8 cellular contexts compared by ENCODE assay signal in the genomic region with DNA sequence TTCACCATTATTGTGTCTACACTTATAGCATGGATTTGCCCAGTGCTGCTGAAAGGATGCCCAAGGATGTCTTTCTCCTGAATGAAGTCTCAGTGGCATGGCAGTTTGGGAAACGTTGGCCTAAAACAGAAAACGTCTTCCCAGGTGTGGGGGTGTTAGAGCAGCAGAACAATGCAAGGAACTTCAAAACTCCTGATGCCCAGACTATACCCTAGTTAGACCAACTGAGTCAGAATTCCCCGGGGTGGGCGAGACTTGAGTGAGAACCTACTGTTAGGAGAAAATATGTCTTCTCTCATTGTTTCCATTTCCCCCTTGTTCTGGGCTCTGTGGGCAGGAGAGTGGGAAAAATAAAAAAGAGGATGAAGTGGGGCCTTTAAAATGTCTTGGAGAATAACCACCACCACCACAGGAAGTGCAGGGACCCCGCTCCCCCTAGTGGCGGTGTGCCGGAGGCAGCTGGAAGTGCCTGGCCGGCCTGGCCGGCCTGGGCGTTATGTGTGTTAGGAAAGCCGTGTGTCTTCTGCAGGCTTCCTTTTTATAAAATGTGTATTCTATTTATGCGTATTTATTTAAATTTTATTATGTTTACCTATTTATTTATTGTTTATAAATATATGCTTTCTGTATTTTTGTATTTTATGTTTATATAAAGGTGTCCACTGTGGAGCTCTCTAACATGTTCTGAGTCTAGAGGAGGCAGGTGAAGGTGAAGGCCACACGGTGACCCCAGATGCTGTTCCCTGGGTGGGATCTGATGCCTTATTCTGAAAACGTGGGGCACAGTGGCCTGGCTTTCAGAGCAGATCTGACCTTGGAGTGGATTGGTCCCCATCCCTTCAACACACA.
DNase-seq lines count a peak whose midpoint lies in the region; ATAC-seq and TF ChIP-seq lines count a peak whose summit lies in the region.

No MANE protein-coding gene starts in this region.

- H3K4me3 ChIP-seq in DOHH2 (ENCODE audit: low read length) (no peak overlapping the region), fibroblast of lung (replicated peaks in 1 of 4; ENCODE audit: control extremely low read depth in 1 of 4, insufficient read depth in 1 of 4, low read depth in 3 of 4, low read length in 4 of 4) (no peak overlapping the region), uterus (no peak overlapping the region)

- no peak overlapping the region for H3K27ac ChIP-seq in DOHH2 (ENCODE audit: low read depth, low read length)
- peak overlapping the region; percentile 0 for H3K27ac ChIP-seq in fibroblast of lung (ENCODE audit: insufficient read depth, low read length)
- no peak overlapping the region for H3K27ac ChIP-seq in uterus

- CTCF ChIA-PET in activated CD8-positive, alpha-beta T cell treated with anti-CD3 and anti-CD28 coated beads, Interleukin-2, amount 10 ng/mL, durations not matched to agents 7 days and 5 days (lab: Charles Lee), result interaction anchor here (1.8 to 2.0 kb wide), 2 partner anchors 9 to 277 kb away, joined by 6 to 9 read pairs; no protein-coding TSS in a partner anchor

- H3K4me1 ChIP-seq in DOHH2 (ENCODE audit: control insufficient read depth, low read length) (peaks cover 5% of the 10 kb centered on the region), fibroblast of lung (ENCODE audit: control insufficient read depth, extremely low read depth, insufficient read depth, low read length) (peaks cover 9% of the 10 kb centered on the region), uterus (no peaks in the 10 kb centered on the region)

- no peak overlapping the region for H3K9ac ChIP-seq in fibroblast of lung (ENCODE audit: insufficient read depth, low read length)

- H3K9me3 ChIP-seq in DOHH2 (ENCODE audit: control insufficient read depth, insufficient read depth, low read length) (no peaks in the 10 kb centered on the region), fibroblast of lung (ENCODE audit: control insufficient read depth, insufficient read depth, low read depth, low read length) (no peaks in the 10 kb centered on the region), uterus (no peaks in the 10 kb centered on the region)

- POLR2A ChIA-PET in activated CD8-positive, alpha-beta T cell treated with anti-CD3 and anti-CD28 coated beads, Interleukin-2, amount 10 ng/mL, durations not matched to agents 7 days and 5 days (lab: Charles Lee), result interaction anchor here (0.5 kb wide), 1 partner anchor 184 kb away, joined by 4 read pairs; no protein-coding TSS in a partner anchor

- TF ChIP-seq POLR2A in uterus (IDR thresholded peaks at IDR 0.05), result no peak

- no peak overlapping the region for H2AFZ ChIP-seq in fibroblast of lung (ENCODE audit: low read length)

- H3K27ac Mint-ChIP-seq in activated CD8-positive, alpha-beta T cell treated with anti-CD3 and anti-CD28 coated beads, Interleukin-2, amount 10 ng/mL, durations not matched to agents 7 days and 5 days, result no peak overlapping the region
- H3K27ac Mint-ChIP-seq in osteocyte (ENCODE audit: unreplicated experiment), result peak overlapping the region; percentile 92

- no peak overlapping the region for H3K4me3 Mint-ChIP-seq in activated CD8-positive, alpha-beta T cell treated with anti-CD3 and anti-CD28 coated beads, Interleukin-2, amount 10 ng/mL, durations not matched to agents 7 days and 5 days
- no peak overlapping the region for H3K4me3 Mint-ChIP-seq in osteocyte (ENCODE audit: unreplicated experiment)

- no peaks in the 10 kb centered on the region for H3K9me2 ChIP-seq in DOHH2 (replicated peaks; ENCODE audit: control insufficient read depth, low read length)

- H3K27me3 ChIP-seq in DOHH2 (ENCODE audit: control insufficient read depth, low read length), result no peaks in the 10 kb centered on the region
- H3K27me3 ChIP-seq in fibroblast of lung (ENCODE audit: control insufficient read depth, insufficient read depth, low read length), result no peaks in the 10 kb centered on the region
- no peaks in the 10 kb centered on the region for H3K27me3 ChIP-seq in uterus

- DNase-seq in HCEC 1CT (peak; percentile 51), NCI-H460 (ENCODE audit: extremely low read depth, low read depth) (peak; percentile 18), fibroblast of lung (ENCODE audit: low read depth in 2 of 2) (peak; percentile 40 to 53), osteocyte (ENCODE audit: extremely low spot score, unreplicated experiment) (no peak), uterus (peak; percentile 59 to 68)
- peak; percentile 47 for DNase-seq in activated CD8-positive, alpha-beta T cell treated with anti-CD3 and anti-CD28 coated beads, Interleukin-2, amount 10 ng/mL, durations not matched to agents 7 days and 5 days

- H3K36me3 ChIP-seq in DOHH2 (ENCODE audit: control insufficient read depth, low read length) (no peaks in the 10 kb centered on the region), fibroblast of lung (ENCODE audit: control insufficient read depth, insufficient read depth, low read length) (no peaks in the 10 kb centered on the region), uterus (no peaks in the 10 kb centered on the region)

- no peak for ATAC-seq in activated CD8-positive, alpha-beta T cell treated with anti-CD3 and anti-CD28 coated beads, Interleukin-2, amount 10 ng/mL, durations not matched to agents 7 days and 5 days
- no peak for ATAC-seq in HG03139 (IDR thresholded peaks at IDR 0.05; ENCODE audit: unreplicated experiment)

- H3K4me2 ChIP-seq in DOHH2 (ENCODE audit: low read length), result no peak overlapping the region
- no peak overlapping the region for H3K4me2 ChIP-seq in fibroblast of lung (ENCODE audit: extremely low read depth, insufficient read depth, low read length)

- no peaks in the 10 kb centered on the region for H3K36me3 Mint-ChIP-seq in activated CD8-positive, alpha-beta T cell treated with anti-CD3 and anti-CD28 coated beads, Interleukin-2, amount 10 ng/mL, durations not matched to agents 7 days and 5 days (ENCODE audit: low read depth)
- H3K36me3 Mint-ChIP-seq in osteocyte (ENCODE audit: unreplicated experiment), result no peaks in the 10 kb centered on the region

- H3F3A ChIP-seq in DOHH2 (ENCODE audit: control insufficient read depth, insufficient read depth), result no peaks in the 10 kb centered on the region

- no peaks in the 10 kb centered on the region for H3K79me2 ChIP-seq in DOHH2 (ENCODE audit: control insufficient read depth, low read length)
- no peaks in the 10 kb centered on the region for H3K79me2 ChIP-seq in fibroblast of lung (ENCODE audit: control insufficient read depth, insufficient read depth, low read length)

- H4K20me1 ChIP-seq in DOHH2 (ENCODE audit: control insufficient read depth, insufficient read depth, low read depth, low read length) (no peaks in the 10 kb centered on the region), fibroblast of lung (ENCODE audit: control insufficient read depth, extremely low read depth, insufficient read depth, low read length) (no peaks in the 10 kb centered on the region)

- H3K27me3 Mint-ChIP-seq in activated CD8-positive, alpha-beta T cell treated with anti-CD3 and anti-CD28 coated beads, Interleukin-2, amount 10 ng/mL, durations not matched to agents 7 days and 5 days (ENCODE audit: low read depth), result no peaks in the 10 kb centered on the region
- H3K27me3 Mint-ChIP-seq in osteocyte (ENCODE audit: unreplicated experiment), result no peaks in the 10 kb centered on the region

- H3K4me1 Mint-ChIP-seq in activated CD8-positive, alpha-beta T cell treated with anti-CD3 and anti-CD28 coated beads, Interleukin-2, amount 10 ng/mL, durations not matched to agents 7 days and 5 days (ENCODE audit: low read depth), result no peaks in the 10 kb centered on the region
- H3K4me1 Mint-ChIP-seq in osteocyte (ENCODE audit: unreplicated experiment), result peaks cover 21% of the 10 kb centered on the region

- no peaks in the 10 kb centered on the region for H3K9me3 Mint-ChIP-seq in activated CD8-positive, alpha-beta T cell treated with anti-CD3 and anti-CD28 coated beads, Interleukin-2, amount 10 ng/mL, durations not matched to agents 7 days and 5 days (ENCODE audit: insufficient read depth)
- H3K9me3 Mint-ChIP-seq in osteocyte (ENCODE audit: unreplicated experiment), result no peaks in the 10 kb centered on the region

- TF ChIP-seq CTCF in DOHH2 (IDR thresholded peaks at IDR 0.05; ENCODE audit: low read depth, low read length, poor library complexity, severe bottlenecking) (peak; percentile 81), fibroblast of lung (conservative IDR thresholded peaks at IDR 0.05 in 1 of 2, IDR thresholded peaks at IDR 0.05 in 1 of 2; ENCODE audit: low read depth in 1 of 2, low read length in 2 of 2) (peak; percentile 67 to 70), osteocyte (IDR thresholded peaks at IDR 0.05) (peak; percentile 64), uterus (IDR thresholded peaks at IDR 0.05) (peak; percentile 29 to 69 (median 49))

- intact Hi-C loops in uterus (cut with DNase I; ENCODE audit: low total_unique reads), result no loop called here
